ENCODE assay signal across 11 cellular contexts in genomic region chr4:24794111-24794860, GRCh38. TPM values are rescaled to one million over a fixed set of nuclear protein-coding genes. Genes with fewer than 3 reads are reported as not detected.
DNase-seq lines count a peak whose midpoint lies in the region; ATAC-seq and TF ChIP-seq lines count a peak whose summit lies in the region.
"Had no signal": no experiment of that assay in that cellular context is flagged by ENCODE, and none has a peak within 500 bp of the region (broad histone marks: within the 10 kb centered on the region; RNA-seq: fewer than 3 reads in every experiment).

No MANE protein-coding gene starts in this region.

- WGBS in neuronal stem cell (ENCODE audit: extremely low coverage in 2 of 2, insufficient read length in 2 of 2, insufficient replicate concordance in 1 of 2), 2 donors, result no CpG with 5 or more reads among the region's 16 CpGs

- peaks cover 9% of the 10 kb centered on the region for H3K4me1 ChIP-seq in fibroblast of lung (ENCODE audit: control insufficient read depth, extremely low read depth, insufficient read depth, low read length)
- H3K4me1 ChIP-seq in neuronal stem cell (ENCODE audit: control insufficient read depth in 2 of 2, insufficient read depth in 1 of 2, low read depth in 1 of 2, low read length in 2 of 2), result peaks cover 7 to 8% of the 10 kb centered on the region in 2 donors
- H3K4me1 ChIP-seq: BE2C had no signal

- TF ChIP-seq CTCF in fibroblast of lung (conservative IDR thresholded peaks at IDR 0.05 in 1 of 2, IDR thresholded peaks at IDR 0.05 in 1 of 2; ENCODE audit: low read depth in 1 of 2, low read length in 2 of 2) (no peak), omental fat pad (IDR thresholded peaks at IDR 0.05) (no peak)

- no peaks in the 10 kb centered on the region for H3K9me3 ChIP-seq in fibroblast of lung (ENCODE audit: control insufficient read depth, insufficient read depth, low read depth, low read length)
- no peaks in the 10 kb centered on the region for H3K9me3 ChIP-seq in neuronal stem cell (replicated peaks in 1 of 2; ENCODE audit: control insufficient read depth in 2 of 2, insufficient read depth in 1 of 2, low read depth in 1 of 2, low read length in 2 of 2)
- H3K9me3 ChIP-seq: BE2C had no signal

- H4K20me1 ChIP-seq in fibroblast of lung (ENCODE audit: control insufficient read depth, extremely low read depth, insufficient read depth, low read length), result no peaks in the 10 kb centered on the region

- no peak overlapping the region for H3K4ac ChIP-seq in neuronal stem cell (ENCODE audit: low read length)

- H2AFZ ChIP-seq in fibroblast of lung (ENCODE audit: low read length) (peak overlapping the region; percentile 25), neuronal stem cell (ENCODE audit: low read length) (no peak overlapping the region)

- H2BK12ac ChIP-seq in neuronal stem cell (ENCODE audit: low read length), result no peak overlapping the region

- H3K4me3 ChIP-seq in fibroblast of lung (replicated peaks in 1 of 4; ENCODE audit: control extremely low read depth in 1 of 4, insufficient read depth in 1 of 4, low read depth in 3 of 4, low read length in 4 of 4) (peak overlapping the region in 1 of 4 experiments; percentile 71), neuronal stem cell (ENCODE audit: low read length in 2 of 2) (no peak overlapping the region)

- no peak overlapping the region for H2BK5ac ChIP-seq in neuronal stem cell (ENCODE audit: low read length)

- no peaks in the 10 kb centered on the region for H3K36me3 Mint-ChIP-seq in activated T-cell treated with anti-CD3 and anti-CD28 coated beads, Interleukin-2, amount 50 U/mL, for 4 hours (ENCODE audit: insufficient read depth)
- H3K36me3 Mint-ChIP-seq: activated naive CD8-positive, alpha-beta T cell treated with anti-CD3 and anti-CD28 coated beads, Interleukin-2, amount 10 ng/mL, durations not matched to agents 7 days and 5 days had no signal

- no peak overlapping the region for H3K23ac ChIP-seq in neuronal stem cell (ENCODE audit: low read depth, low read length, poor library complexity)

- H3K4me3 Mint-ChIP-seq in activated T-cell treated with anti-CD3 and anti-CD28 coated beads, Interleukin-2, amount 50 U/mL, for 4 hours, result no peak overlapping the region
- H3K4me3 Mint-ChIP-seq: activated naive CD8-positive, alpha-beta T cell treated with anti-CD3 and anti-CD28 coated beads, Interleukin-2, amount 10 ng/mL, durations not matched to agents 7 days and 5 days had no signal

- no peak overlapping the region for H4K8ac ChIP-seq in neuronal stem cell (ENCODE audit: low read depth, low read length)

- H3K27ac ChIP-seq in fibroblast of lung (ENCODE audit: insufficient read depth, low read length) (peak overlapping the region; percentile 77), neuronal stem cell (replicated peaks; ENCODE audit: low read length) (no peak overlapping the region)

- H2BK120ac ChIP-seq in neuronal stem cell (ENCODE audit: low read depth, low read length), result no peak overlapping the region

- H3K79me1 ChIP-seq in neuronal stem cell (ENCODE audit: low read depth, low read length), result no peaks in the 10 kb centered on the region

- H3K36me3 ChIP-seq in fibroblast of lung (ENCODE audit: control insufficient read depth, insufficient read depth, low read length) (no peaks in the 10 kb centered on the region), neuronal stem cell (replicated peaks in 1 of 2; ENCODE audit: control insufficient read depth in 2 of 2, insufficient read depth in 2 of 2, low read length in 2 of 2) (no peaks in the 10 kb centered on the region)
- H3K36me3 ChIP-seq: BE2C had no signal

- H3K9ac ChIP-seq in fibroblast of lung (ENCODE audit: insufficient read depth, low read length), result no peak overlapping the region
- H3K9ac ChIP-seq in neuronal stem cell (ENCODE audit: low read depth, low read length, poor library complexity), result no peak overlapping the region

- peak overlapping the region; percentile 52 for H3K4me2 ChIP-seq in fibroblast of lung (ENCODE audit: extremely low read depth, insufficient read depth, low read length)
- H3K4me2 ChIP-seq in neuronal stem cell (ENCODE audit: insufficient read depth, low read length, poor library complexity, severe bottlenecking), result no peak overlapping the region

- in situ Hi-C loops in ACHN (cut with HindIII; ENCODE audit: low pct_ligation_motif_present, low pct_unique_long_range_greater_than_20kb, low sequenced_read_pairs), result no loop called here

- no peaks in the 10 kb centered on the region for H3K4me1 Mint-ChIP-seq in activated T-cell treated with anti-CD3 and anti-CD28 coated beads, Interleukin-2, amount 50 U/mL, for 4 hours (ENCODE audit: low read depth)
- H3K4me1 Mint-ChIP-seq: activated naive CD8-positive, alpha-beta T cell treated with anti-CD3 and anti-CD28 coated beads, Interleukin-2, amount 10 ng/mL, durations not matched to agents 7 days and 5 days had no signal

- no peak overlapping the region for H3K18ac ChIP-seq in neuronal stem cell (ENCODE audit: low read length)

- H4K91ac ChIP-seq in neuronal stem cell (ENCODE audit: low read depth, low read length, poor library complexity), result no peak overlapping the region

- DNase-seq in ACHN, result peak; percentile 14
- DNase-seq in NOMO-1 (lab: John Stamatoyannopoulos, UW; ENCODE audit: unreplicated experiment in 2 of 2), result peak; percentile 39 to 59
- DNase-seq in fibroblast of lung (ENCODE audit: low read depth in 2 of 2), result peak; percentile 51 to 86
- DNase-seq in omental fat pad (ENCODE audit: low spot score), result no peak
- no peak for DNase-seq in neuronal stem cell (ENCODE audit: low spot score)
- no peak for DNase-seq in activated T-cell treated with anti-CD3 and anti-CD28 coated beads, Interleukin-2, amount 50 U/mL, for 4 hours
- DNase-seq: activated naive CD8-positive, alpha-beta T cell treated with anti-CD3 and anti-CD28 coated beads, Interleukin-2, amount 10 ng/mL, durations not matched to agents 7 days and 5 days; BE2C; stimulated activated naive CD4-positive, alpha-beta T cell had no signal

- ATAC-seq in omental fat pad (ENCODE audit: low FRiP score) (peak; percentile 37), GM21447 (IDR thresholded peaks at IDR 0.05; ENCODE audit: unreplicated experiment) (no peak), GM19467 (IDR thresholded peaks at IDR 0.05; ENCODE audit: unreplicated experiment) (no peak)
- no peak for ATAC-seq in activated T-cell treated with anti-CD3 and anti-CD28 coated beads, Interleukin-2, amount 50 U/mL, for 4 hours

- no peak overlapping the region for H2BK15ac ChIP-seq in neuronal stem cell (ENCODE audit: low read length)

- no peak overlapping the region for H3K14ac ChIP-seq in neuronal stem cell (ENCODE audit: low read length)

- no peak overlapping the region for H2AK5ac ChIP-seq in neuronal stem cell (ENCODE audit: low read depth, low read length)

- peaks cover 21% of the 10 kb centered on the region for H3K27me3 Mint-ChIP-seq in activated T-cell treated with anti-CD3 and anti-CD28 coated beads, Interleukin-2, amount 50 U/mL, for 4 hours (ENCODE audit: low read depth)

- no peaks in the 10 kb centered on the region for H3K79me2 ChIP-seq in fibroblast of lung (ENCODE audit: control insufficient read depth, insufficient read depth, low read length)

- H3K27me3 ChIP-seq in fibroblast of lung (ENCODE audit: control insufficient read depth, insufficient read depth, low read length), result no peaks in the 10 kb centered on the region
- H3K27me3 ChIP-seq in neuronal stem cell (ENCODE audit: control insufficient read depth in 3 of 3, insufficient read depth in 3 of 3, low read depth in 1 of 3, low read length in 3 of 3), result peaks cover 3 to 29% (median 14%) of the 10 kb centered on the region in 3 experiments
- H3K27me3 ChIP-seq: BE2C had no signal

- no peaks in the 10 kb centered on the region for H3K9me3 Mint-ChIP-seq in activated T-cell treated with anti-CD3 and anti-CD28 coated beads, Interleukin-2, amount 50 U/mL, for 4 hours
- H3K9me3 Mint-ChIP-seq: activated naive CD8-positive, alpha-beta T cell treated with anti-CD3 and anti-CD28 coated beads, Interleukin-2, amount 10 ng/mL, durations not matched to agents 7 days and 5 days had no signal

RNA-seq across cellular contexts. Expression of gene SOD3, which starts 1.1 kb away (rescaled TPM):
- total RNA-seq in fibroblast of lung (16.7 and 34.8 TPM in 2 replicates), omental fat pad (10 to 100 TPM; 42.3 to 79.5 (median 69.8) TPM)
- polyA plus RNA-seq in fibroblast of lung, result 17.2 and 19.6 TPM in 2 replicates
- polyA plus RNA-seq in fibroblast of lung (2012), result 47.1 and 51.7 TPM in 2 replicates
- polyA minus RNA-seq in fibroblast of lung (ENCODE audit: low replicate concordance), result 9.7 and 17.2 TPM in 2 replicates
- 4.6 TPM for polyA plus RNA-seq in neuronal stem cell (2013, experiment 1 of 2)
- polyA plus RNA-seq in neuronal stem cell (2013, experiment 2 of 2), result 4.4 TPM
- under 1 TPM in 2 of 3 donors, not detected in 1; 0.14 to 0.20 TPM for total RNA-seq in activated T-cell treated with anti-CD3 and anti-CD28 coated beads, Interleukin-2, amount 50 U/mL, for 4 hours
- total RNA-seq: activated naive CD8-positive, alpha-beta T cell treated with anti-CD3 and anti-CD28 coated beads, Interleukin-2, amount 10 ng/mL, durations not matched to agents 7 days and 5 days had no signal

Comparison
In these comparisons a context has a peak if more than half of its experiments do, and no peak if none do; other contexts are left out.
1. DNase-seq: peak in ACHN (single experiment), NOMO-1 (2 of 2) and fibroblast of lung (2 of 2); none in omental fat pad (single experiment), neuronal stem cell (single experiment) and activated T-cell treated with anti-CD3 and anti-CD28 coated beads, Interleukin-2, amount 50 U/mL, for 4 hours (single experiment).
2. RNA of gene SOD3, which starts 1.1 kb away (total RNA-seq): 42.3 to 79.5 TPM in omental fat pad and 16.7 to 34.8 TPM in fibroblast of lung; 0.14 to 0.20 TPM in activated T-cell treated with anti-CD3 and anti-CD28 coated beads, Interleukin-2, amount 50 U/mL, for 4 hours; every median in the first group is over 10 times any median in the second.